ENCODE assay signal across 11 cellular contexts in the genomic region with DNA sequence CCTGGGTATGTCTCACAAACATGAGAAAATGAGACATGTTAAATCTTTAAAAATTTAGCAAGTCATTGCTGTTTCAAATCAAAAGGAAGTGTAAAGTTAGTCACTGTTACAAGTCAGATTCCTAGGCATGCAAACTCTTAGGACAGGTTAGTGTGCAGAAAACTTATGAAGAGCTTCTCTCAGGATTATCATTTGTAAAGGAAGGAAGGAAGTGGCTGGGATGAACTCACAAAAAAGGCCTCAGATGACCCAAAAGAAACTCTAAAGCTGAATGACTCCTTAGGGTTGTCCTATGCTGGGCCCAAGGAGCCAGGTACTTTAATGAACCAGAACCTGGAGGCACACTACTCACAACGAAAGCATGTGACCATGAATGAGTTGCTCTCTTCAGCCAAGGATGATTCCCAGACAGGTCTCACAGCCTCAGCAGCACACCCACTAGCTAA. TPM values are rescaled to one million over a fixed set of nuclear protein-coding genes. Genes with fewer than 3 reads are reported as not detected.
DNase-seq lines count a peak whose midpoint lies in the region; ATAC-seq and TF ChIP-seq lines count a peak whose summit lies in the region.
"Had no signal": no experiment of that assay in that cellular context is flagged by ENCODE, and none has a peak within 500 bp of the region (broad histone marks: within the 10 kb centered on the region; RNA-seq: fewer than 3 reads in every experiment).

No MANE protein-coding gene starts in this region.

- no peak overlapping the region for H2AFZ ChIP-seq in SK-N-SH (ENCODE audit: low read depth)

- 88% methylated on average over 1 of the region's 1 CpG for WGBS in SK-N-SH (ENCODE audit: low lambda C conversion rate)
- 19 to 20% methylated on average over 1 of the region's 1 CpG for WGBS in thyroid gland, 2 donors

- H3K27me3 ChIP-seq in SK-N-SH (ENCODE audit: insufficient read depth) (no peaks in the 10 kb centered on the region), foreskin keratinocyte (no peaks in the 10 kb centered on the region), thyroid gland (no peaks in the 10 kb centered on the region)
- H3K27me3 ChIP-seq: heart left ventricle had no signal

- H3K9me3 ChIP-seq in SK-N-SH (no peaks in the 10 kb centered on the region), thyroid gland (no peaks in the 10 kb centered on the region)
- H3K9me3 ChIP-seq: heart left ventricle had no signal

- H3K9me2 ChIP-seq in SK-N-SH = no peaks in the 10 kb centered on the region

- no peak for TF ChIP-seq CTCF in SK-N-SH (IDR thresholded peaks at IDR 0.05)
- TF ChIP-seq CTCF in foreskin keratinocyte (conservative IDR thresholded peaks at IDR 0.05) = no peak
- no peak for TF ChIP-seq CTCF in thyroid gland (IDR thresholded peaks at IDR 0.05)

- H3K4me1 ChIP-seq in SK-N-SH (ENCODE audit: control insufficient read depth in 1 of 2, insufficient read depth in 2 of 2, low read depth in 1 of 2, low read length in 1 of 2) (peaks cover 0 to 37% of the 10 kb centered on the region in 2 experiments; a peak in 2 of 4 replicates), foreskin keratinocyte (peaks cover 37% of the 10 kb centered on the region), thyroid gland (peaks cover 27 to 34% of the 10 kb centered on the region in 2 donors)

- peak; percentile 31 for DNase-seq in stimulated activated CD4-positive, alpha-beta T cell treated with anti-CD3 and anti-CD28 coated beads, Interleukin-1b, Interleukin-23, amount 100 ng/mL, for 48 hours
- no peak for DNase-seq in stimulated activated CD4-positive, alpha-beta T cell treated with anti-CD3 and anti-CD28 coated beads, Interleukin-2, amount 100 ng/mL, for 24 hours
- DNase-seq in SK-N-SH (no peak), foreskin keratinocyte (peak; percentile 84 to 92), thyroid gland (peak; percentile 26 to 30)
- DNase-seq: heart left ventricle, KG1, NCI-H526 treated with DMSO at 0.1 percent for 48 hours had no signal

- no peak overlapping the region for H3K4me3 ChIP-seq in SK-N-SH (ENCODE audit: low read depth in 2 of 2, low read length in 1 of 2)
- no peak overlapping the region for H3K4me3 ChIP-seq in thyroid gland (replicated peaks in 1 of 3)
- H3K4me3 ChIP-seq: heart left ventricle had no signal

- peaks cover 19% of the 10 kb centered on the region for H3F3A ChIP-seq in SK-N-SH (replicated peaks; ENCODE audit: insufficient read depth)

- no peaks in the 10 kb centered on the region for H3K36me3 ChIP-seq in SK-N-SH (replicated peaks in 1 of 2; ENCODE audit: control insufficient read depth in 1 of 2, insufficient read depth in 2 of 2, low read length in 1 of 2)
- no peaks in the 10 kb centered on the region for H3K36me3 ChIP-seq in thyroid gland
- H3K36me3 ChIP-seq: heart left ventricle had no signal

- H3K27ac ChIP-seq in SK-N-SH (ENCODE audit: low read depth in 2 of 2, low read length in 1 of 2) (peak overlapping the region in 1 of 2 experiments; percentile 59; a peak in 2 of 4 replicates), foreskin keratinocyte (peak overlapping the region; percentile 91), thyroid gland (peak overlapping the region in 1 of 3 donors; percentile 3)
- H3K27ac ChIP-seq: heart left ventricle had no signal

- TF ChIP-seq RAD21 in SK-N-SH (IDR thresholded peaks at IDR 0.05; ENCODE audit: low read length) = no peak

- no peak overlapping the region for H3K9ac ChIP-seq in SK-N-SH

- H4K20me1 ChIP-seq in SK-N-SH (ENCODE audit: insufficient read depth) = peaks cover 99% of the 10 kb centered on the region

- intact Hi-C loops in thyroid gland (cut with DNase I) = no loop called here

- no peak for TF ChIP-seq POLR2A in thyroid gland (IDR thresholded peaks at IDR 0.05)

- POLR2A ChIA-PET in SK-N-SH (lab: Yijun Ruan, JAX) = no interaction called here

- H3K79me2 ChIP-seq in SK-N-SH (ENCODE audit: insufficient read depth) = peaks cover 100% of the 10 kb centered on the region

- CTCF ChIA-PET in SK-N-SH (lab: Yijun Ruan, JAX) = interaction anchor here (0.6 kb wide), 1 partner anchor 92 kb away, joined by 3 read pairs; no protein-coding TSS in a partner anchor

- ATAC-seq in foreskin keratinocyte = peak; percentile 96
- ATAC-seq in GM21381 (IDR thresholded peaks at IDR 0.05; ENCODE audit: unreplicated experiment) = no peak
- no peak for ATAC-seq in HG02759 (IDR thresholded peaks at IDR 0.05; ENCODE audit: unreplicated experiment)
- no peak for ATAC-seq in GM18519 (IDR thresholded peaks at IDR 0.05; ENCODE audit: low FRiP score, unreplicated experiment)

- TF ChIP-seq EP300 in SK-N-SH (IDR thresholded peaks at IDR 0.05; ENCODE audit: borderline replicate concordance in 1 of 2, low read depth in 1 of 2, low read length in 1 of 2) = no peak

- peak overlapping the region; percentile 31; the same call in 1 of the 2 replicates for H3K4me2 ChIP-seq in SK-N-SH

TF ChIP-seq in SK-N-SH, 30 proteins besides CTCF, POLR2A, EP300 and RAD21:
- TF ChIP-seq, protein P1, sequence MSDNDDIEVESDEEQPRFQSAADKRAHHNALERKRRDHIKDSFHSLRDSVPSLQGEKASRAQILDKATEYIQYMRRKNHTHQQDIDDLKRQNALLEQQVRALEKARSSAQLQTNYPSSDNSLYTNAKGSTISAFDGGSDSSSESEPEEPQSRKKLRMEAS (IDR thresholded peaks at IDR 0.05; ENCODE audit: low read depth) = no peak
- TF ChIP-seq EZH2phosphoT487 (IDR thresholded peaks at IDR 0.05; ENCODE audit: borderline replicate concordance, low read depth) = no peak
- no peak for TF ChIP-seq POLR2AphosphoS5 (IDR thresholded peaks at IDR 0.05; ENCODE audit: low read depth, low read length)
- TF ChIP-seq, protein P2, sequence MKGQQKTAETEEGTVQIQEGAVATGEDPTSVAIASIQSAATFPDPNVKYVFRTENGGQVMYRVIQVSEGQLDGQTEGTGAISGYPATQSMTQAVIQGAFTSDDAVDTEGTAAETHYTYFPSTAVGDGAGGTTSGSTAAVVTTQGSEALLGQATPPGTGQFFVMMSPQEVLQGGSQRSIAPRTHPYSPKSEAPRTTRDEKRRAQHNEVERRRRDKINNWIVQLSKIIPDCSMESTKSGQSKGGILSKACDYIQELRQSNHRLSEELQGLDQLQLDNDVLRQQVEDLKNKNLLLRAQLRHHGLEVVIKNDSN (IDR thresholded peaks at IDR 0.05; ENCODE audit: borderline replicate concordance, low read depth) = no peak
- TF ChIP-seq FOXJ3 (CRISPR knock-in tag; IDR thresholded peaks at IDR 0.05) = no peak

RNA-seq across cellular contexts. Expression of a gene that starts 25.0 kb away (rescaled TPM):
- polyA plus RNA-seq in SK-N-SH (2012; rRNA removed) (2.2 and 2.4 TPM in 2 replicates), foreskin keratinocyte (3.8 and 4.7 TPM in 2 replicates)
- 3.7 TPM in 2 replicates for polyA plus RNA-seq in SK-N-SH (2012; cell fraction: cytosol; rRNA removed)
- polyA plus RNA-seq in SK-N-SH (2012; cell fraction: nucleus; rRNA removed) = 1.9 and 2.4 TPM in 2 replicates
- total RNA-seq in foreskin keratinocyte (22.1 and 22.2 TPM in 2 replicates), thyroid gland (10 to 100 TPM; 28.6 to 55.8 (median 44.4) TPM)

Comparison
In these comparisons a context has a peak if more than half of its experiments do, and no peak if none do; other contexts are left out.
1. DNase-seq: peak in stimulated activated CD4-positive, alpha-beta T cell treated with anti-CD3 and anti-CD28 coated beads, Interleukin-1b, Interleukin-23, amount 100 ng/mL, for 48 hours (single experiment), foreskin keratinocyte (2 of 2) and thyroid gland (2 of 2); none in stimulated activated CD4-positive, alpha-beta T cell treated with anti-CD3 and anti-CD28 coated beads, Interleukin-2, amount 100 ng/mL, for 24 hours (0 of 2) and SK-N-SH (single experiment).